ENCODE assay signal across 14 cellular contexts in the genomic region with DNA sequence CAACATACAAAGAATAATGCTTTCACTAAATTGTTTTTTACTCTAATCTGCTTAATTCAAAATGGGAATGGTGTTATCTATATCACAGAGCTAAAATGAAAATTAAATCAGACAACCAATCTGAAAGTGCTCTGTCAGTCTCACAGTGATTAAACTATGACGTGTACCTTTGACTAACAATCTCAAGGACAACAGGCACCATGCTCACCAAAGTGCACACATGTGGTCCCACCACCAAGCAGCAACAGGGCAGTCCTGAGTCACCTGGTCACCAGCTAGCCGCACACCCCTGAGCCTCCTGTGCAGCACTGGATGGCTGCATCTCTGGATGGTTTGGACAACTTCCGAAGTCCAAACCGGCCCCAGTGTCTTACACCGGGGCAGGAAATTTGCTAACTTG. TPM values are rescaled to one million over a fixed set of nuclear protein-coding genes. Genes with fewer than 3 reads are reported as not detected.
DNase-seq lines count a peak whose midpoint lies in the region; ATAC-seq and TF ChIP-seq lines count a peak whose summit lies in the region.
"Had no signal": no experiment of that assay in that cellular context is flagged by ENCODE, and none has a peak within 500 bp of the region (broad histone marks: within the 10 kb centered on the region; RNA-seq: fewer than 3 reads in every experiment).

No MANE protein-coding gene starts in this region.

- H3K9me3 Mint-ChIP-seq in activated CD4-positive, alpha-beta memory T cell treated with anti-CD3 and anti-CD28 coated beads for 36 hours, result no peaks in the 10 kb centered on the region
- H3K9me3 Mint-ChIP-seq in activated CD4-positive, alpha-beta memory T cell treated with anti-CD3 and anti-CD28 coated beads, Interleukin-2, amount 10 ng/mL, durations not matched to agents 7 days and 5 days, result no peaks in the 10 kb centered on the region
- peaks cover 8% of the 10 kb centered on the region for H3K9me3 Mint-ChIP-seq in glutamatergic neuron (ENCODE audit: unreplicated experiment)

- H3K9me3 ChIP-seq in T-helper 17 cell (ENCODE audit: control insufficient read depth, low read length, poor library complexity, severe bottlenecking) (no peaks in the 10 kb centered on the region), smooth muscle cell (replicated peaks; ENCODE audit: low read depth) (no peaks in the 10 kb centered on the region)
- H3K9me3 ChIP-seq: HAP-1 had no signal

- ATAC-seq in T-helper 17 cell (no peak), HG02610 (IDR thresholded peaks at IDR 0.05; ENCODE audit: unreplicated experiment) (no peak), HG02884 (IDR thresholded peaks at IDR 0.05; ENCODE audit: unreplicated experiment) (no peak)
- ATAC-seq: stimulated activated naive CD8-positive, alpha-beta T cell treated with anti-CD3 and anti-CD28 coated beads, Interleukin-15, Interleukin-2, amounts not matched to agents 100 U/mL and 50 U/mL, for 24 hours had no signal

- H3K4me2 ChIP-seq in smooth muscle cell, result no peak overlapping the region

- peak; percentile 23 for DNase-seq in activated CD4-positive, alpha-beta memory T cell treated with anti-CD3 and anti-CD28 coated beads for 36 hours
- no peak for DNase-seq in activated CD4-positive, alpha-beta memory T cell treated with anti-CD3 and anti-CD28 coated beads, Interleukin-2, amount 10 ng/mL, durations not matched to agents 7 days and 5 days
- DNase-seq in T-helper 17 cell, result no peak
- no peak for DNase-seq in glutamatergic neuron
- no peak for DNase-seq in smooth muscle cell (lab: John Stamatoyannopoulos, UW; ENCODE audit: unreplicated experiment)
- DNase-seq in nucleus accumbens (lab: John Stamatoyannopoulos, UW), result no peak
- DNase-seq: cerebellar nuclear complex; GF-D8; NCI-H226; stimulated activated naive CD8-positive, alpha-beta T cell treated with anti-CD3 and anti-CD28 coated beads, Interleukin-15, Interleukin-2, amounts not matched to agents 100 U/mL and 50 U/mL, for 24 hours had no signal

- H3K27me3 Mint-ChIP-seq in activated CD4-positive, alpha-beta memory T cell treated with anti-CD3 and anti-CD28 coated beads for 36 hours, result no peaks in the 10 kb centered on the region
- H3K27me3 Mint-ChIP-seq in activated CD4-positive, alpha-beta memory T cell treated with anti-CD3 and anti-CD28 coated beads, Interleukin-2, amount 10 ng/mL, durations not matched to agents 7 days and 5 days, result no peaks in the 10 kb centered on the region
- H3K27me3 Mint-ChIP-seq in T-helper 17 cell (no peaks in the 10 kb centered on the region), glutamatergic neuron (ENCODE audit: unreplicated experiment) (peaks cover 13% of the 10 kb centered on the region)

- no peak overlapping the region for H3K4me3 ChIP-seq in smooth muscle cell
- H3K4me3 ChIP-seq: HAP-1, SK-N-MC had no signal

- H3K9ac ChIP-seq in smooth muscle cell (ENCODE audit: low read depth), result no peak overlapping the region

- no peak overlapping the region for H3K4me3 Mint-ChIP-seq in activated CD4-positive, alpha-beta memory T cell treated with anti-CD3 and anti-CD28 coated beads for 36 hours
- no peak overlapping the region for H3K4me3 Mint-ChIP-seq in activated CD4-positive, alpha-beta memory T cell treated with anti-CD3 and anti-CD28 coated beads, Interleukin-2, amount 10 ng/mL, durations not matched to agents 7 days and 5 days
- H3K4me3 Mint-ChIP-seq in T-helper 17 cell (no peak overlapping the region), glutamatergic neuron (ENCODE audit: unreplicated experiment) (peak overlapping the region; percentile 64)

- POLR2A ChIA-PET in activated CD4-positive, alpha-beta memory T cell treated with anti-CD3 and anti-CD28 coated beads for 36 hours (lab: Charles Lee), result no interaction called here
- POLR2A ChIA-PET in activated CD4-positive, alpha-beta memory T cell treated with anti-CD3 and anti-CD28 coated beads, Interleukin-2, amount 10 ng/mL, durations not matched to agents 7 days and 5 days (lab: Charles Lee), result no interaction called here

- H3K36me3 Mint-ChIP-seq in activated CD4-positive, alpha-beta memory T cell treated with anti-CD3 and anti-CD28 coated beads for 36 hours, result peaks cover 23% of the 10 kb centered on the region
- H3K36me3 Mint-ChIP-seq in activated CD4-positive, alpha-beta memory T cell treated with anti-CD3 and anti-CD28 coated beads, Interleukin-2, amount 10 ng/mL, durations not matched to agents 7 days and 5 days (ENCODE audit: low read depth), result peaks cover 46% of the 10 kb centered on the region
- H3K36me3 Mint-ChIP-seq in T-helper 17 cell (ENCODE audit: low read depth), result peaks cover 5% of the 10 kb centered on the region
- no peaks in the 10 kb centered on the region for H3K36me3 Mint-ChIP-seq in glutamatergic neuron (ENCODE audit: unreplicated experiment)

- 96% methylated on average over 5 of the region's 5 CpGs for WGBS in smooth muscle cell (ENCODE audit: low lambda C conversion rate)

- CTCF ChIA-PET in activated CD4-positive, alpha-beta memory T cell treated with anti-CD3 and anti-CD28 coated beads for 36 hours (lab: Charles Lee), result interaction anchor here (1.3 kb wide), 1 partner anchor 74 kb away, joined by 3 read pairs; no protein-coding TSS in a partner anchor
- CTCF ChIA-PET in activated CD4-positive, alpha-beta memory T cell treated with anti-CD3 and anti-CD28 coated beads, Interleukin-2, amount 10 ng/mL, durations not matched to agents 7 days and 5 days (lab: Charles Lee), result no interaction called here

- H3K27ac Mint-ChIP-seq in activated CD4-positive, alpha-beta memory T cell treated with anti-CD3 and anti-CD28 coated beads for 36 hours, result peak overlapping the region; percentile 62
- H3K27ac Mint-ChIP-seq in activated CD4-positive, alpha-beta memory T cell treated with anti-CD3 and anti-CD28 coated beads, Interleukin-2, amount 10 ng/mL, durations not matched to agents 7 days and 5 days, result no peak overlapping the region
- peak overlapping the region; percentile 79 for H3K27ac Mint-ChIP-seq in T-helper 17 cell
- peak overlapping the region; percentile 97 for H3K27ac Mint-ChIP-seq in glutamatergic neuron (ENCODE audit: unreplicated experiment)

- H3K27ac ChIP-seq in smooth muscle cell (ENCODE audit: low read depth), result peak overlapping the region; percentile 52

- H4K20me1 ChIP-seq in smooth muscle cell (ENCODE audit: low read depth), result peaks cover 100% of the 10 kb centered on the region

- no peak overlapping the region for H2AFZ ChIP-seq in smooth muscle cell (ENCODE audit: low read depth)

- no peaks in the 10 kb centered on the region for H3K36me3 ChIP-seq in smooth muscle cell (ENCODE audit: low read depth)

- intact Hi-C loops in activated CD4-positive, alpha-beta memory T cell treated with anti-CD3 and anti-CD28 coated beads for 36 hours (cut with micrococcal nuclease), result no loop called here

- H3F3A ChIP-seq in smooth muscle cell (ENCODE audit: low read depth), result peaks cover 14% of the 10 kb centered on the region

- peaks cover 10% of the 10 kb centered on the region for H3K4me1 ChIP-seq in smooth muscle cell (ENCODE audit: low read depth)

- peaks cover 99% of the 10 kb centered on the region for H3K79me2 ChIP-seq in smooth muscle cell (ENCODE audit: low read depth)

- no peaks in the 10 kb centered on the region for H3K27me3 ChIP-seq in smooth muscle cell (ENCODE audit: low read depth)

- H3K4me1 Mint-ChIP-seq in activated CD4-positive, alpha-beta memory T cell treated with anti-CD3 and anti-CD28 coated beads for 36 hours (ENCODE audit: low read depth), result peaks cover 38% of the 10 kb centered on the region
- H3K4me1 Mint-ChIP-seq in activated CD4-positive, alpha-beta memory T cell treated with anti-CD3 and anti-CD28 coated beads, Interleukin-2, amount 10 ng/mL, durations not matched to agents 7 days and 5 days, result peaks cover 24% of the 10 kb centered on the region
- H3K4me1 Mint-ChIP-seq in T-helper 17 cell, result peaks cover 32% of the 10 kb centered on the region
- H3K4me1 Mint-ChIP-seq in glutamatergic neuron (ENCODE audit: low read depth, unreplicated experiment), result peaks cover 42% of the 10 kb centered on the region

- no peak for TF ChIP-seq CTCF in glutamatergic neuron (IDR thresholded peaks at IDR 0.05; ENCODE audit: partially characterized antibody, unreplicated experiment)
- no peak for TF ChIP-seq CTCF in smooth muscle cell (IDR thresholded peaks at IDR 0.05; ENCODE audit: borderline replicate concordance, insufficient read depth, poor library complexity, severe bottlenecking)

RNA-seq across cellular contexts. Expression of a gene that starts 54.5 kb away (rescaled TPM):
- total RNA-seq in activated CD4-positive, alpha-beta memory T cell treated with anti-CD3 and anti-CD28 coated beads for 36 hours, result 10 to 100 TPM; 56.2 to 57.4 TPM
- total RNA-seq in activated CD4-positive, alpha-beta memory T cell treated with anti-CD3 and anti-CD28 coated beads, Interleukin-2, amount 10 ng/mL, durations not matched to agents 7 days and 5 days, result 10 to 100 TPM; 78.0 to 81.5 TPM
- total RNA-seq in T-helper 17 cell (10 to 100 TPM; 54.8 to 61.5 TPM), glutamatergic neuron (ENCODE audit: unreplicated experiment) (66.0 TPM), smooth muscle cell (27.2 and 32.7 TPM in 2 replicates)
- 37.8 and 39.0 TPM in 2 replicates for polyA plus RNA-seq in smooth muscle cell

RNA-seq across cellular contexts. Expression of a gene that starts 58.1 kb away (rescaled TPM):
- total RNA-seq in activated CD4-positive, alpha-beta memory T cell treated with anti-CD3 and anti-CD28 coated beads for 36 hours, result 100 to 1,000 TPM; 396 to 403 TPM
- total RNA-seq in activated CD4-positive, alpha-beta memory T cell treated with anti-CD3 and anti-CD28 coated beads, Interleukin-2, amount 10 ng/mL, durations not matched to agents 7 days and 5 days, result 100 to 1,000 TPM; 428 to 431 TPM
- 100 to 1,000 TPM; 236 to 255 TPM for total RNA-seq in T-helper 17 cell
- total RNA-seq in glutamatergic neuron (ENCODE audit: unreplicated experiment), result 734 TPM
- total RNA-seq in smooth muscle cell, result 188 and 208 TPM in 2 replicates
- 265 and 293 TPM in 2 replicates for polyA plus RNA-seq in smooth muscle cell
